Comparison of ENCODE assay signal across 8 cellular contexts in genomic region chr7:113118074-113118959, GRCh38. TPM values are rescaled to one million over a fixed set of nuclear protein-coding genes. Genes with fewer than 3 reads are reported as not detected.
DNase-seq lines count a peak whose midpoint lies in the region; ATAC-seq, FAIRE-seq and TF ChIP-seq lines count a peak whose summit lies in the region.

A gene with protein sequence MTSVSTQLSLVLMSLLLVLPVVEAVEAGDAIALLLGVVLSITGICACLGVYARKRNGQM (minus strand): TSS chr7:113118554. CDS start chr7:113117578, 976 bp downstream.

- ATAC-seq in GM21526 (IDR thresholded peaks at IDR 0.05; ENCODE audit: low FRiP score, unreplicated experiment), result peak; percentile 98

- FAIRE-seq in D721Med (lab: Jason Lieb, UNC), result no peak

- DNase-seq in D721Med (ENCODE audit: insufficient read length, low spot score) (peak; percentile 20), HuH-7.5 (ENCODE audit: low spot score) (peak; percentile 58), OCI-M1 (lab: John Stamatoyannopoulos, UW) (peak; percentile 93), activated T-cell treated with anti-CD3 and anti-CD28 coated beads for 24 hours (ENCODE audit: low read depth) (peak; percentile 86), epithelial cell of prostate (ENCODE audit: low read depth, low spot score) (no peak), mucosa of gallbladder (ENCODE audit: low spot score) (peak; percentile 93)
- DNase-seq in stimulated activated CD8-positive, alpha-beta memory T cell treated with anti-CD3 and anti-CD28 coated beads, Interleukin-4, amount 100 ng/mL, for 4 hours (ENCODE audit: low read depth in 2 of 2, low spot score in 1 of 2), result peak; percentile 70 to 76

- peak within 1 kb of the TSS; percentile 55 for H3K27ac ChIP-seq in epithelial cell of prostate

- TF ChIP-seq CTCF in D721Med (IDR thresholded peaks at IDR 0.05; ENCODE audit: insufficient read depth, missing control alignments), result no peak

RNA-seq across cellular contexts. Expression of the gene that starts here (rescaled TPM):
- total RNA-seq in mucosa of gallbladder, result 43.3 TPM
